Comparison of ENCODE assay signal across 8 cellular contexts in the genomic region with DNA sequence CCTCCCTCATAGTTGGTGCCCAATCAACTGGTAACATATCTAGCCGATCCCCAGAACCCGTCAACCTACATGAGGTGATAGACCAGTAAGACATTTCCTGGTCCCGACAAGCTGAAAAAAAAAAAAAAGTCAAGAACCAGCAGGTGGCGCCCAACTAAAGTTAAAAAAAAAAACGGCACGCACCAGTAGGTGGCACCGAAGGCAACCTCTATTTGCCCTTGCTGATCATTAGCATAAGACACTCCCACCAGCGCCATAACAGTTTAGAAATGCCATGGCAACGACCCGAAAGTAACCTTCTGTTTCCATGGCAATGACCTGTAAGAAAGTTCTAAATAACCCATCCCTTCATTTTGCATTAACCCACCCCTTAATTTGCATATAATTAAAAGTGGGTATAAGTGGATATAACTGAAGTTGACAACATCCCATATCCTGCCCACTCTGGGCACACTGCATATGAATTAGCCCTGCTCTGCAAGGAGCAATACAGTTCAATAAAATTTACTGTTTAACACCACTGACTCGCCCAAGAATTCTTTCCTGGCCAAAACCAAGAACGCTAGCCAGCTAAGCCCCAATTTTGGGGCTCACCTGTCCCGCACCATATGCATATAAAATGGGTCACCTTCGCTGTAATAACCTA.
DNase-seq lines count a peak whose midpoint lies in the region; ATAC-seq and TF ChIP-seq lines count a peak whose summit lies in the region.

No MANE protein-coding gene starts in this region.

- H3K27me3 Mint-ChIP-seq in Calu3 (ENCODE audit: unreplicated experiment): no peaks in the 10 kb centered on the region
- no peaks in the 10 kb centered on the region for H3K27me3 Mint-ChIP-seq in activated CD4-positive, alpha-beta T cell treated with anti-CD3 and anti-CD28 coated beads, Interleukin-2, amount 10 ng/mL, durations not matched to agents 7 days and 5 days

- CTCF ChIA-PET in Calu3 (lab: Charles Lee): interaction anchor here (0.7 to 1.0 kb wide), 2 partner anchors 11 to 360 kb away, joined by 5 to 10 read pairs; no protein-coding TSS in a partner anchor
- CTCF ChIA-PET in activated CD4-positive, alpha-beta T cell treated with anti-CD3 and anti-CD28 coated beads, Interleukin-2, amount 10 ng/mL, durations not matched to agents 7 days and 5 days (lab: Charles Lee): interaction anchor here (0.6 to 1.6 kb wide), 7 partner anchors 9 to 1239 kb away, joined by 3 to 7 read pairs (median 3); no protein-coding TSS in a partner anchor

- no peaks in the 10 kb centered on the region for H3K36me3 Mint-ChIP-seq in Calu3 (ENCODE audit: insufficient read depth, unreplicated experiment)
- H3K36me3 Mint-ChIP-seq in activated CD4-positive, alpha-beta T cell treated with anti-CD3 and anti-CD28 coated beads, Interleukin-2, amount 10 ng/mL, durations not matched to agents 7 days and 5 days (ENCODE audit: low read depth): no peaks in the 10 kb centered on the region

- H3K4me2 ChIP-seq in parathyroid adenoma (ENCODE audit: low read length): no peak overlapping the region

- H2AFZ ChIP-seq in parathyroid adenoma: peak overlapping the region; percentile 56

- H3K4me3 ChIP-seq in fibroblast of the aortic adventitia (ENCODE audit: low read depth, low read length) (no peak overlapping the region), parathyroid adenoma (ENCODE audit: low read depth, low read length) (no peak overlapping the region)

- peak overlapping the region; percentile 61 for H3K27ac ChIP-seq in parathyroid adenoma

- no TSS peak for BruUV-seq in Calu3 (replicated peaks; lab: Mats Ljungman, UMichigan)

- H3K36me3 ChIP-seq in parathyroid adenoma (ENCODE audit: control insufficient read depth, insufficient read depth, low read length): no peaks in the 10 kb centered on the region

- H3K4me1 Mint-ChIP-seq in Calu3 (ENCODE audit: low read depth, unreplicated experiment): no peaks in the 10 kb centered on the region
- H3K4me1 Mint-ChIP-seq in activated CD4-positive, alpha-beta T cell treated with anti-CD3 and anti-CD28 coated beads, Interleukin-2, amount 10 ng/mL, durations not matched to agents 7 days and 5 days: peaks cover 18% of the 10 kb centered on the region

- no peak overlapping the region for H3K9ac ChIP-seq in parathyroid adenoma

- TF ChIP-seq CTCF in Calu3 (IDR thresholded peaks at IDR 0.05; ENCODE audit: unreplicated experiment) (peak; percentile 33), fibroblast of the aortic adventitia (IDR thresholded peaks at IDR 0.05; ENCODE audit: insufficient read depth, low read length) (peak; percentile 57), parathyroid adenoma (IDR thresholded peaks at IDR 0.05) (peak; percentile 49)

- H3K4me1 ChIP-seq in parathyroid adenoma: peaks cover 9% of the 10 kb centered on the region

- DNase-seq in Calu3 (peak; percentile 6), NCI-H2196 (lab: John Stamatoyannopoulos, UW; ENCODE audit: unreplicated experiment) (peak; percentile 35), fibroblast of the aortic adventitia (ENCODE audit: low read depth) (peak; percentile 72), 8988T (no peak)
- DNase-seq in activated CD4-positive, alpha-beta T cell treated with anti-CD3 and anti-CD28 coated beads, Interleukin-2, amount 10 ng/mL, durations not matched to agents 7 days and 5 days: peak; percentile 55

- no peaks in the 10 kb centered on the region for H3K9me3 ChIP-seq in parathyroid adenoma (ENCODE audit: control insufficient read depth, low read length)

- ATAC-seq in GM18873 (IDR thresholded peaks at IDR 0.05; ENCODE audit: low FRiP score, unreplicated experiment): peak; percentile 90
- ATAC-seq in HG03060 (IDR thresholded peaks at IDR 0.05; ENCODE audit: low read depth, unreplicated experiment): peak; percentile 71

- POLR2A ChIA-PET in activated CD4-positive, alpha-beta T cell treated with anti-CD3 and anti-CD28 coated beads, Interleukin-2, amount 10 ng/mL, durations not matched to agents 7 days and 5 days (lab: Charles Lee): no interaction called here

- no peaks in the 10 kb centered on the region for H3K27me3 ChIP-seq in parathyroid adenoma (ENCODE audit: control insufficient read depth, insufficient read depth, low read length)

- peaks cover 9% of the 10 kb centered on the region for H3K9me3 Mint-ChIP-seq in Calu3 (ENCODE audit: low read depth, unreplicated experiment)
- H3K9me3 Mint-ChIP-seq in activated CD4-positive, alpha-beta T cell treated with anti-CD3 and anti-CD28 coated beads, Interleukin-2, amount 10 ng/mL, durations not matched to agents 7 days and 5 days: no peaks in the 10 kb centered on the region

- H3K27ac Mint-ChIP-seq in Calu3 (ENCODE audit: unreplicated experiment): no peak overlapping the region
- peak overlapping the region; percentile 48 for H3K27ac Mint-ChIP-seq in activated CD4-positive, alpha-beta T cell treated with anti-CD3 and anti-CD28 coated beads, Interleukin-2, amount 10 ng/mL, durations not matched to agents 7 days and 5 days

- no peaks in the 10 kb centered on the region for H3K79me2 ChIP-seq in parathyroid adenoma

- no peak overlapping the region for H3K4me3 Mint-ChIP-seq in Calu3 (ENCODE audit: low read depth, unreplicated experiment)
- H3K4me3 Mint-ChIP-seq in activated CD4-positive, alpha-beta T cell treated with anti-CD3 and anti-CD28 coated beads, Interleukin-2, amount 10 ng/mL, durations not matched to agents 7 days and 5 days: no peak overlapping the region

- intact Hi-C loops in Calu3 (cut with micrococcal nuclease; ENCODE audit: unreplicated experiment): loop anchor here (1.0 kb wide), 1 partner anchor 360 kb away; no protein-coding TSS in a partner anchor
